In the genomic region with DNA sequence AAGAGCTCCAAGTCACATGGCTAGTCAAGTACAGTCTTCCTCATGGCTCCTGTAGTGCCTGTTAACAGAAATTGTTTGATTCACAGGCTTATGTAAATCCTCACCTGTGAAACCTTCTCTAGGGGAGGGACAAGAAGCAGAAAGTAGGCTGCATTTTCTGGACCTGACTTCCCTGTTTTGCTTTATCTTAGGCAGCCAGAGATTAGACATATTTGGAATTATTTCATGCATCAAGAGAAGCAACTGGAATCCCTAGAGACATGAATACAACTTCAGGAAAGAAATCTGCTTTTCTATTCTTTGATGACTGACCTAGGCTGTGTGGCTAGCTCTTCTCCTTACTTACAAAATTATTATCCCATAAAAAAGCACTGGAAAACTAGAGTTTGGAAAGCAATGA, we compare ENCODE assay signal across 9 cellular contexts. TPM values are rescaled to one million over a fixed set of nuclear protein-coding genes. Genes with fewer than 3 reads are reported as not detected.
DNase-seq lines count a peak whose midpoint lies in the region; ATAC-seq, FAIRE-seq and TF ChIP-seq lines count a peak whose summit lies in the region.
"Had no signal": no experiment of that assay in that cellular context is flagged by ENCODE, and none has a peak within 500 bp of the region (broad histone marks: within the 10 kb centered on the region; RNA-seq: fewer than 3 reads in every experiment).

No MANE protein-coding gene starts in this region.

- ATAC-seq in effector memory CD8-positive, alpha-beta T cell (replicated peaks) = no peak
- peak; percentile 60 for ATAC-seq in upper lobe of right lung

- TF ChIP-seq CTCF in upper lobe of right lung (IDR thresholded peaks at IDR 0.05) = no peak

- H3K27me3 ChIP-seq in muscle layer of duodenum (ENCODE audit: low read depth, low read length) (no peaks in the 10 kb centered on the region), upper lobe of right lung (no peaks in the 10 kb centered on the region)

- no peak for TF ChIP-seq POLR2A in H54 (IDR thresholded peaks at IDR 0.05; ENCODE audit: low read depth, low read length)

- H3K27ac ChIP-seq in muscle layer of duodenum (ENCODE audit: low read length) = peak overlapping the region; percentile 83
- H3K27ac ChIP-seq in upper lobe of right lung = peak overlapping the region; percentile 86

- DNase-seq in activated naive CD8-positive, alpha-beta T cell treated with anti-CD3 and anti-CD28 coated beads for 36 hours = no peak
- DNase-seq in effector memory CD8-positive, alpha-beta T cell = no peak
- DNase-seq in upper lobe of right lung = no peak
- no peak for DNase-seq in NCI-H1436 (lab: John Stamatoyannopoulos, UW)
- no peak for DNase-seq in H54 (ENCODE audit: insufficient read length, low spot score)
- no peak for DNase-seq in NCI-H146 (lab: John Stamatoyannopoulos, UW)

- intact Hi-C loops in upper lobe of right lung (cut with DNase I) = no loop called here

- peaks cover 10% of the 10 kb centered on the region for H3K36me3 Mint-ChIP-seq in activated naive CD8-positive, alpha-beta T cell
- H3K36me3 Mint-ChIP-seq in activated naive CD8-positive, alpha-beta T cell treated with anti-CD3 and anti-CD28 coated beads for 36 hours = peaks cover 13% of the 10 kb centered on the region
- H3K36me3 Mint-ChIP-seq in effector memory CD8-positive, alpha-beta T cell (ENCODE audit: insufficient read depth) = peaks cover 18% of the 10 kb centered on the region

- H3K36me3 ChIP-seq in muscle layer of duodenum (ENCODE audit: control insufficient read depth in 1 of 2, insufficient read depth in 2 of 2, low read length in 2 of 2) = peaks cover 0 to 5% of the 10 kb centered on the region in 2 donors
- no peaks in the 10 kb centered on the region for H3K36me3 ChIP-seq in upper lobe of right lung

- FAIRE-seq in H54 (lab: Jason Lieb, UNC) = no peak
- FAIRE-seq: TTC549 had no signal

- peaks cover 45% of the 10 kb centered on the region for H3K4me1 Mint-ChIP-seq in activated naive CD8-positive, alpha-beta T cell (ENCODE audit: low read depth)
- H3K4me1 Mint-ChIP-seq in activated naive CD8-positive, alpha-beta T cell treated with anti-CD3 and anti-CD28 coated beads for 36 hours = peaks cover 15% of the 10 kb centered on the region
- H3K4me1 Mint-ChIP-seq in effector memory CD8-positive, alpha-beta T cell (ENCODE audit: low read depth in 2 of 2) = peaks cover 46 to 70% of the 10 kb centered on the region in 2 donors

- H3K27ac Mint-ChIP-seq in activated naive CD8-positive, alpha-beta T cell = peak overlapping the region; percentile 59
- H3K27ac Mint-ChIP-seq in activated naive CD8-positive, alpha-beta T cell treated with anti-CD3 and anti-CD28 coated beads for 36 hours = no peak overlapping the region
- peak overlapping the region; percentile 96 to 98 for H3K27ac Mint-ChIP-seq in effector memory CD8-positive, alpha-beta T cell

- no peak overlapping the region for H3K4me3 ChIP-seq in muscle layer of duodenum (ENCODE audit: low read depth in 1 of 2, low read length in 2 of 2)
- no peak overlapping the region for H3K4me3 ChIP-seq in upper lobe of right lung

- H3K27me3 Mint-ChIP-seq in activated naive CD8-positive, alpha-beta T cell = no peaks in the 10 kb centered on the region
- H3K27me3 Mint-ChIP-seq in activated naive CD8-positive, alpha-beta T cell treated with anti-CD3 and anti-CD28 coated beads for 36 hours = no peaks in the 10 kb centered on the region
- no peaks in the 10 kb centered on the region for H3K27me3 Mint-ChIP-seq in effector memory CD8-positive, alpha-beta T cell

- no peaks in the 10 kb centered on the region for H3K9me3 Mint-ChIP-seq in activated naive CD8-positive, alpha-beta T cell (ENCODE audit: low read depth)
- no peaks in the 10 kb centered on the region for H3K9me3 Mint-ChIP-seq in activated naive CD8-positive, alpha-beta T cell treated with anti-CD3 and anti-CD28 coated beads for 36 hours
- no peaks in the 10 kb centered on the region for H3K9me3 Mint-ChIP-seq in effector memory CD8-positive, alpha-beta T cell

- peak overlapping the region; percentile 12 for H3K4me3 Mint-ChIP-seq in activated naive CD8-positive, alpha-beta T cell
- H3K4me3 Mint-ChIP-seq in activated naive CD8-positive, alpha-beta T cell treated with anti-CD3 and anti-CD28 coated beads for 36 hours = no peak overlapping the region
- peak overlapping the region; percentile 22 to 23 for H3K4me3 Mint-ChIP-seq in effector memory CD8-positive, alpha-beta T cell

- H3K9me3 ChIP-seq in muscle layer of duodenum (ENCODE audit: control insufficient read depth in 1 of 2, low read length in 2 of 2) = no peaks in the 10 kb centered on the region
- no peaks in the 10 kb centered on the region for H3K9me3 ChIP-seq in upper lobe of right lung

- H3K4me1 ChIP-seq in muscle layer of duodenum (ENCODE audit: control insufficient read depth in 1 of 2, insufficient read depth in 2 of 2, low read length in 2 of 2) = peaks cover 23 to 45% of the 10 kb centered on the region in 2 donors
- H3K4me1 ChIP-seq in upper lobe of right lung = peaks cover 60% of the 10 kb centered on the region

RNA-seq across cellular contexts. Expression of gene CAST, which starts 52.3 kb away (rescaled TPM):
- 100 to 1,000 TPM; 121 to 123 TPM for total RNA-seq in activated naive CD8-positive, alpha-beta T cell treated with anti-CD3 and anti-CD28 coated beads for 36 hours
- total RNA-seq in upper lobe of right lung = 260 TPM
